Comparison of ENCODE assay signal across 19 cellular contexts in genomic region chr6:122604676-122605075, GRCh38. TPM values are rescaled to one million over a fixed set of nuclear protein-coding genes. Genes with fewer than 3 reads are reported as not detected.
DNase-seq lines count a peak whose midpoint lies in the region; ATAC-seq, FAIRE-seq and TF ChIP-seq lines count a peak whose summit lies in the region.
"Had no signal": no experiment of that assay in that cellular context is flagged by ENCODE, and none has a peak within 500 bp of the region (broad histone marks: within the 10 kb centered on the region; RNA-seq: fewer than 3 reads in every experiment).

No MANE protein-coding gene starts in this region.

- in situ Hi-C loops in SK-MEL-5 (cut with HindIII; ENCODE audit: low pct_unique_long_range_greater_than_20kb, low sequenced_read_pairs), result no loop called here

- no peak for ATAC-seq in HG02885 (IDR thresholded peaks at IDR 0.05; ENCODE audit: poor library complexity, unreplicated experiment)
- ATAC-seq: HCT116 had no signal

- TF ChIP-seq CTCF in GM20000 (IDR thresholded peaks at IDR 0.05; ENCODE audit: extremely low read depth, missing control alignments), result no peak

- DNase-seq in SK-MEL-5 (ENCODE audit: low read depth, low spot score) (peak; percentile 50), globus pallidus (ENCODE audit: low spot score) (peak; percentile 79), midbrain (lab: John Stamatoyannopoulos, UW) (peak; percentile 35), superior temporal gyrus (ENCODE audit: extremely low spot score) (peak; percentile 77), GM20000 (ENCODE audit: low spot score) (no peak), NCI-H187 (lab: John Stamatoyannopoulos, UW) (no peak), urothelium cell line (ENCODE audit: low spot score) (no peak)
- DNase-seq: ACHN; CD4-positive, alpha-beta T cell; DMS153; DND-41; GDM1; GM23248; IMR-90 had no signal

- no peak for FAIRE-seq in urothelium cell line (lab: Jason Lieb, UNC)
- FAIRE-seq: D721Med, GM12892, H54 had no signal

RNA-seq across cellular contexts. Expression of gene PKIB, which starts 5.5 kb away (rescaled TPM):
- 1.0 and 1.4 TPM in 2 replicates for total RNA-seq in SK-MEL-5 (2014; rRNA removed; shearing (Covaris generic))
- 0.86 and 1.2 TPM in 2 replicates for polyA plus RNA-seq in SK-MEL-5 (2015; cell fraction: cytosol; rRNA removed)
- 0.23 and 0.31 TPM in 2 replicates for polyA plus RNA-seq in SK-MEL-5 (2015; cell fraction: nucleus; rRNA removed)
- total RNA-seq: GM23248 had no signal

Comparison
In these comparisons a context has a peak if more than half of its experiments do, and no peak if none do; other contexts are left out.
1. DNase-seq: peak in SK-MEL-5 (single experiment), globus pallidus (single experiment), midbrain (single experiment) and superior temporal gyrus (single experiment); none in GM20000 (single experiment), NCI-H187 (0 of 2) and urothelium cell line (single experiment).